Comparison of ENCODE assay signal across 20 cellular contexts in the genomic region with DNA sequence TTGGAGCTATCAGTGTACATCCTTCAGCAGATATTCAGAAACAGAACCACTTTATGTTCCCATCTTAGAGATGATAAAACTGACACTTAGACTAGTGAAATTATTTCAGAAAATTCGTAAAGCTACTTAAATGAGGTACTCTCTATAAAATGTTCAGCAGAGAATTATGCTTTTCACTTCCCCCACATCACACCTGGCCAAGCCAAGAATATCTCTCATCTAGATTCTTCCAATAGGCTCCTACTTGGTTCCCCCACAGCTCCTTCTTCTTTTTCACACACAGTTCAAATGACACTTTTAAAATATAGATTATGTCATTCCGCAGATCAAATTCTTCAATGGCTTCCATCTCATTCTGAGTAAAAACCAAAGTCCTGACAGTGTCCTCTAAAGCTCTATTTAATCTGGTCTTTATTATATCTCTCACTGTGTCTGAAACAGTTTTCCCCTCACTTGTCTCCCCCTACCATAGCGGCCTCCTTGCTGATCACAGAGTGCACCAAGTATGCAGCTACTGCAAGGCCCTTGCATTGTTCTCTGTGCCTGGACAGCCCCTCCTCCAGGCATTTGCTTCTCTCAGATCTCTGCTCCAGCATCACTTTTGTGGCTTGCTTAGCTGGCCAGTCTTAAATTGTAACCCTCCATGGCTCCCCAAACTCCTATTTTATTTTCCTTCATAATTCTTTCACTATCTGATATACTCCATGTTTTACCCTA.
"Had no signal": no experiment of that assay in that cellular context is flagged by ENCODE, and none has a peak within 500 bp of the region (broad histone marks: within the 10 kb centered on the region; RNA-seq: fewer than 3 reads in every experiment).

No MANE protein-coding gene starts in this region.

- H3K9me3 ChIP-seq: SJSA1 had no signal

- H3K27ac ChIP-seq: SJSA1, SK-N-MC had no signal

- H3K4me3 ChIP-seq: SJSA1, SK-N-MC had no signal

- DNase-seq: KBM-7, MM.1S, NCI-H1048, NCI-H1105, NCI-H1417, NCI-H1436 treated with DMSO at 0.1 percent for 48 hours, NCI-H1694, NCI-H187 treated with DMSO at 0.1 percent for 48 hours, NCI-H2029 treated with DMSO at 0.1 percent for 48 hours, NCI-H2171 treated with DMSO at 0.1 percent for 48 hours, NCI-H345, NCI-H446 treated with DMSO at 0.1 percent for 48 hours, NCI-H510A treated with DMSO at 0.1 percent for 48 hours, NCI-H69, NCI-H774, Right ventricle myocardium superior, RPMI8226, SIG-M5 had no signal

- H3K4me1 ChIP-seq: SJSA1 had no signal

- H3K36me3 ChIP-seq: SJSA1 had no signal

- H3K27me3 ChIP-seq: SJSA1 had no signal
